Comparison of ENCODE assay signal across 1 cellular context in genomic region chrX:153598541-153599191, GRCh38.
TF ChIP-seq lines count a peak whose summit lies in the region.

Gene CCNQ, minus strand, starts transcription at chrX:153599139. Its CDS starts 66 bp downstream, at chrX:153599073.

TF ChIP-seq in K562, 482 proteins besides CTCF, POLR2A, EP300 and RAD21 (continued from another document):
- TF ChIP-seq ZNF407 (IDR thresholded peaks at IDR 0.05; ENCODE audit: low read depth) (no peak), RBM25 (IDR thresholded peaks at IDR 0.05; ENCODE audit: low read depth, low read length, severe bottlenecking) (no peak), ZNF395 (CRISPR knock-in tag; IDR thresholded peaks at IDR 0.05) (0 out of 2 replicates have a peak, but pooled peaks have one; percentile 36), ZNF583 (CRISPR knock-in tag; IDR thresholded peaks at IDR 0.05) (no peak), ATF7 (IDR thresholded peaks at IDR 0.05) (no peak), IRF1 (CRISPR knock-in tag; IDR thresholded peaks at IDR 0.05; ENCODE audit: borderline replicate concordance) (no peak), BRF2 (IDR thresholded peaks at IDR 0.05; ENCODE audit: borderline replicate concordance, insufficient read depth, insufficient read length) (no peak), EGR1 (conservative IDR thresholded peaks at IDR 0.05) (no peak), THAP12 (CRISPR knock-in tag; IDR thresholded peaks at IDR 0.05) (0 out of 2 replicates have a peak, but pooled peaks have one; percentile 11), HMBOX1 (IDR thresholded peaks at IDR 0.05) (no peak), CTBP1 (IDR thresholded peaks at IDR 0.05; ENCODE audit: borderline replicate concordance) (peak; percentile 56), PHF8 (IDR thresholded peaks at IDR 0.05; ENCODE audit: borderline replicate concordance, low read length) (peak; percentile 66; the same call in 1 of the 2 replicates), RB1 (IDR thresholded peaks at IDR 0.05; ENCODE audit: low read depth) (peak; percentile 36; the same call in 1 of the 2 replicates), ZNF121 (CRISPR knock-in tag; conservative IDR thresholded peaks at IDR 0.05) (no peak), RBBP5 (IDR thresholded peaks at IDR 0.05; ENCODE audit: borderline replicate concordance, insufficient read depth, low read length, poor library complexity, severe bottlenecking) (peak; percentile 47), CBX2 (IDR thresholded peaks at IDR 0.05; ENCODE audit: insufficient read depth, low read length, poor library complexity, severe bottlenecking) (no peak), NR4A1 (CRISPR knock-in tag; IDR thresholded peaks at IDR 0.05) (no peak), NR4A1 (tag; IDR thresholded peaks at IDR 0.05) (no peak), TRIM25 (IDR thresholded peaks at IDR 0.05; ENCODE audit: borderline replicate concordance) (no peak), ZNF699 (CRISPR knock-in tag; IDR thresholded peaks at IDR 0.05; ENCODE audit: insufficient replicate concordance) (no peak), SAP30 (IDR thresholded peaks at IDR 0.05; ENCODE audit: borderline replicate concordance, insufficient read depth, low read depth, low read length, poor library complexity, severe bottlenecking) (peak; percentile 54), KDM5B (IDR thresholded peaks at IDR 0.05; ENCODE audit: insufficient replicate concordance, low read depth, low read length) (peak; percentile 6), PCBP1 (IDR thresholded peaks at IDR 0.05; ENCODE audit: low read depth, low read length, poor library complexity, severe bottlenecking) (peak; percentile 59), HDAC1 (IDR thresholded peaks at IDR 0.05) (peak in 1 of 2 experiments; percentile 47; a peak in 1 of 4 replicates)
